Comparison of ENCODE assay signal across 1 cellular context in the genomic region with DNA sequence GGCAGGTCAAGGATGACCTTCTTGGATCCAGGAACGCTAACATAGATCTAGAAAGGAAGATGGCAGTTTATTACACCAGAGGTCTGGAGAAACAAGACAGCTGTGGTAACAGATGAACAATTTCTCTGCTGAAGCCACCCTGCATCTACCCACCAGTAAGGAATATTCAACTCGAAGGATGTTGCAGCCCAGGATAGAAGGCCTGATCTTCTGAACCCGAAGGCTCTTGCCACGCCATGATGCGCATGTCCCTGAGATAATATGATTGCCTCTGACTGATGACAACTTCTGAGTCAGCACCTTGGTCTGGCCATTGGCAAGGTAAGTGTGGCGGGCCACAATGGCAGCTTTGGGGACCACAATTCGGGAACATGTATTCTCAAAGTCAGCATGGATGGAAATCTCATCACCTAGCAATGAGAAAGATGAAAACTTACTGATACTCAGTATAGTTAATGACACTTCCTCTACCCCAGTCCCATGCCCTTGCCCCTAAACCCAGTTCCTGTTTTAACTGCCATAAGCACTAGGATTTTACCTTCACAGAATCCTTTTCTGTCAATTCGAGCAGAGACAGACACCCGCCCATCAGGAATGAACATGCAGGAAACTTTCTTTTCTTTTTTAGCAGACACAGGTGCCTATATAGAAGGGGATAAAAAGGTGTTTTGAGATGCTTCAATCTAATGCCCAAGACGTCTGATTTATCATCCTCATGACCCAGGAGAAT.
TF ChIP-seq lines count a peak whose summit lies in the region.

No MANE protein-coding gene starts in this region.

TF ChIP-seq in GM12878, 131 proteins besides CTCF, POLR2A, EP300 and RAD21:
- TF ChIP-seq BACH1 (IDR thresholded peaks at IDR 0.05; ENCODE audit: borderline replicate concordance) = 0 out of 2 replicates have a peak, but pooled peaks have one; percentile 37
- no peak for TF ChIP-seq KAT2A (conservative IDR thresholded peaks at IDR 0.05; ENCODE audit: control insufficient read depth, low read depth, low read length)
- TF ChIP-seq IKZF2 (IDR thresholded peaks at IDR 0.05) = no peak
- TF ChIP-seq SPI1 (IDR thresholded peaks at IDR 0.05; ENCODE audit: borderline replicate concordance, insufficient read depth, low read depth, low read length) = peak; percentile 66; the same call in 1 of the 2 replicates
- no peak for TF ChIP-seq HDAC6 (IDR thresholded peaks at IDR 0.05; ENCODE audit: unreplicated experiment)
- 0 out of 2 replicates have a peak, but pooled peaks have one; percentile 4 for TF ChIP-seq RUNX3 (IDR thresholded peaks at IDR 0.05; ENCODE audit: low read length)
- TF ChIP-seq, protein P1, sequence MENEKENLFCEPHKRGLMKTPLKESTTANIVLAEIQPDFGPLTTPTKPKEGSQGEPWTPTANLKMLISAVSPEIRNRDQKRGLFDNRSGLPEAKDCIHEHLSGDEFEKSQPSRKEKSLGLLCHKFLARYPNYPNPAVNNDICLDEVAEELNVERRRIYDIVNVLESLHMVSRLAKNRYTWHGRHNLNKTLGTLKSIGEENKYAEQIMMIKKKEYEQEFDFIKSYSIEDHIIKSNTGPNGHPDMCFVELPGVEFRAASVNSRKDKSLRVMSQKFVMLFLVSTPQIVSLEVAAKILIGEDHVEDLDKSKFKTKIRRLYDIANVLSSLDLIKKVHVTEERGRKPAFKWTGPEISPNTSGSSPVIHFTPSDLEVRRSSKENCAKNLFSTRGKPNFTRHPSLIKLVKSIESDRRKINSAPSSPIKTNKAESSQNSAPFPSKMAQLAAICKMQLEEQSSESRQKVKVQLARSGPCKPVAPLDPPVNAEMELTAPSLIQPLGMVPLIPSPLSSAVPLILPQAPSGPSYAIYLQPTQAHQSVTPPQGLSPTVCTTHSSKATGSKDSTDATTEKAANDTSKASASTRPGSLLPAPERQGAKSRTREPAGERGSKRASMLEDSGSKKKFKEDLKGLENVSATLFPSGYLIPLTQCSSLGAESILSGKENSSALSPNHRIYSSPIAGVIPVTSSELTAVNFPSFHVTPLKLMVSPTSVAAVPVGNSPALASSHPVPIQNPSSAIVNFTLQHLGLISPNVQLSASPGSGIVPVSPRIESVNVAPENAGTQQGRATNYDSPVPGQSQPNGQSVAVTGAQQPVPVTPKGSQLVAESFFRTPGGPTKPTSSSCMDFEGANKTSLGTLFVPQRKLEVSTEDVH (IDR thresholded peaks at IDR 0.05; ENCODE audit: low read depth, partially characterized antibody) = no peak
- TF ChIP-seq, protein P2, sequence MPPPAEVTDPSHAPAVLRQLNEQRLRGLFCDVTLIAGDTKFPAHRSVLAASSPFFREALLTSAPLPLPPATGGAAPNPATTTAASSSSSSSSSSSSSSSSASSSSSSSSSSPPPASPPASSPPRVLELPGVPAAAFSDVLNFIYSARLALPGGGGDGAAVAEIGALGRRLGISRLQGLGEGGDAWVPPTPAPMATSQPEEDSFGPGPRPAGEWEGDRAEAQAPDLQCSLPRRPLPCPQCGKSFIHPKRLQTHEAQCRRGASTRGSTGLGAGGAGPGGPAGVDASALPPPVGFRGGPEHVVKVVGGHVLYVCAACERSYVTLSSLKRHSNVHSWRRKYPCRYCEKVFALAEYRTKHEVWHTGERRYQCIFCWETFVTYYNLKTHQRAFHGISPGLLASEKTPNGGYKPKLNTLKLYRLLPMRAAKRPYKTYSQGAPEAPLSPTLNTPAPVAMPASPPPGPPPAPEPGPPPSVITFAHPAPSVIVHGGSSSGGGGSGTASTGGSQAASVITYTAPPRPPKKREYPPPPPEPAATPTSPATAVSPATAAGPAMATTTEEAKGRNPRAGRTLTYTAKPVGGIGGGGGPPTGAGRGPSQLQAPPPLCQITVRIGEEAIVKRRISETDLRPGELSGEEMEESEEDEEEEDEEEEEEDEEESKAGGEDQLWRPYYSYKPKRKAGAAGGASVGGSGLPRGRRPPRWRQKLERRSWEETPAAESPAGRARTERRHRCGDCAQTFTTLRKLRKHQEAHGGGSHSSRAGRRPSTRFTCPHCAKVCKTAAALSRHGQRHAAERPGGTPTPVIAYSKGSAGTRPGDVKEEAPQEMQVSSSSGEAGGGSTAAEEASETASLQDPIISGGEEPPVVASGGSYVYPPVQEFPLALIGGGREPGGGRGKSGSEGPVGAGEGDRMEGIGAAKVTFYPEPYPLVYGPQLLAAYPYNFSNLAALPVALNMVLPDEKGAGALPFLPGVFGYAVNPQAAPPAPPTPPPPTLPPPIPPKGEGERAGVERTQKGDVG (CRISPR knock-in tag; IDR thresholded peaks at IDR 0.05) = no peak
- no peak for TF ChIP-seq NR2F1 (conservative IDR thresholded peaks at IDR 0.05)
- TF ChIP-seq ZBED1 (IDR thresholded peaks at IDR 0.05; ENCODE audit: borderline replicate concordance) = no peak; the same call in 1 of the 2 replicates
- TF ChIP-seq TCF3 (IDR thresholded peaks at IDR 0.05; ENCODE audit: borderline replicate concordance, insufficient read depth, low read depth, low read length) = no peak
- peak; percentile 57; the same call in 1 of the 2 replicates for TF ChIP-seq MTA3 (IDR thresholded peaks at IDR 0.05; ENCODE audit: borderline replicate concordance, low read length)
- TF ChIP-seq POLR2AphosphoS5 (IDR thresholded peaks at IDR 0.05; ENCODE audit: low read length) = peak; percentile 73; the same call in 1 of the 2 replicates
